1 cellular context compared by ENCODE assay signal in genomic region chr5:146556884-146557283, GRCh38.
TF ChIP-seq lines count a peak whose summit lies in the region.

No MANE protein-coding gene starts in this region.

TF ChIP-seq in HepG2, 621 proteins besides CTCF, POLR2A, EP300 and RAD21:
- peak; percentile 11; the same call in 1 of the 2 replicates for TF ChIP-seq STAG1 (CRISPR knock-in tag; IDR thresholded peaks at IDR 0.05)
